In the genomic region with DNA sequence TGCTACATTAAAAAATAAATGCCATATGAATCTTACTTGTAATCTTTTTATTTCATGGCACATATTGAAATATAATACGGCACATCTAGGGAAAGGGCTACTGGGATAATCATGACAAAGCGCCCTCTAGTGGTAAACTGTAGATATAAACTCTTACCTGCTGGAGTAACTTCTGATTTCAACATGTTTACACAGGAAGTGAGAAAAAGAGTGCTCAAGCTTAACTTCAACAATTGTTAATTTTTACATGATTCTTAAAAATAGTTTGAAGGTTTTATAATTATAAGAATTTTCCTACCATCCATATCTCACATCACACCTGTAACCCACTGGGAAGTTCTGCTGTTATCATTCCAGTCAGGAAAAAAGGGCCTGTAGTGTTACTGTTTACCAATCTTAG, we compare ENCODE assay signal across 8 cellular contexts. TPM values are rescaled to one million over a fixed set of nuclear protein-coding genes. Genes with fewer than 3 reads are reported as not detected.
DNase-seq lines count a peak whose midpoint lies in the region; ATAC-seq and TF ChIP-seq lines count a peak whose summit lies in the region.

No MANE protein-coding gene starts in this region.

- no peak overlapping the region for H3K4me3 Mint-ChIP-seq in Caco-2 (ENCODE audit: unreplicated experiment)

- peaks cover 11% of the 10 kb centered on the region; the same call in 1 of the 2 replicates for H3K4me1 ChIP-seq in Caco-2

- no peaks in the 10 kb centered on the region for H3K4me1 Mint-ChIP-seq in Caco-2 (ENCODE audit: low read depth, unreplicated experiment)

- DNase-seq in Caco-2, result peak in 1 of 2 experiments; percentile 67
- peak; percentile 80 for DNase-seq in NCI-H1417 treated with DMSO at 0.1 percent for 48 hours (lab: John Stamatoyannopoulos, UW)
- DNase-seq in SK-N-DZ (ENCODE audit: low spot score), result peak; percentile 55
- peak; percentile 68 to 80 for DNase-seq in erythroblast (lab: John Stamatoyannopoulos, UW)
- peak; percentile 19 for DNase-seq in non-pigmented ciliary epithelial cell (ENCODE audit: low read depth)
- DNase-seq in HuH-7 (ENCODE audit: low spot score), result no peak

- no peaks in the 10 kb centered on the region for H3K36me3 ChIP-seq in Caco-2 (ENCODE audit: control insufficient read depth, insufficient read depth, low read length)

- H3K9me3 ChIP-seq in Caco-2, result no peaks in the 10 kb centered on the region

- H3K36me3 Mint-ChIP-seq in Caco-2 (ENCODE audit: insufficient read depth, unreplicated experiment), result no peaks in the 10 kb centered on the region

- no peaks in the 10 kb centered on the region for H3K9me3 Mint-ChIP-seq in Caco-2 (ENCODE audit: unreplicated experiment)

- intact Hi-C loops in Caco-2 (cut with micrococcal nuclease; ENCODE audit: unreplicated experiment), result loop anchor here (1.0 to 5.0 kb wide), 4 partner anchors 19 to 391 kb away; a partner anchor contains a TSS

- CTCF ChIA-PET in Caco-2 (lab: Charles Lee), result interaction anchor here (1.4 kb wide), 1 partner anchor 49 kb away, joined by 6 read pairs; no protein-coding TSS in a partner anchor

- TF ChIP-seq CTCF in Caco-2 (IDR thresholded peaks at IDR 0.05; ENCODE audit: insufficient read depth in 1 of 2, low read depth in 1 of 2, low read length in 1 of 2, severe bottlenecking in 1 of 2, unreplicated experiment in 1 of 2), result peak; percentile 60 to 66

- peak; percentile 22 for ATAC-seq in GM21381 (IDR thresholded peaks at IDR 0.05; ENCODE audit: unreplicated experiment)
- no peak for ATAC-seq in HG02852 (IDR thresholded peaks at IDR 0.05; ENCODE audit: unreplicated experiment)

- POLR2A ChIA-PET in Caco-2 (lab: Charles Lee), result no interaction called here

- H3K27me3 Mint-ChIP-seq in Caco-2 (ENCODE audit: insufficient read depth, unreplicated experiment), result no peaks in the 10 kb centered on the region

- no peaks in the 10 kb centered on the region for H3K27me3 ChIP-seq in Caco-2 (replicated peaks; ENCODE audit: control insufficient read depth, insufficient read depth, low read length)

- no peak for TF ChIP-seq POLR2A in erythroblast (IDR thresholded peaks at IDR 0.05; ENCODE audit: low read length)

- no peak overlapping the region for H3K4me3 ChIP-seq in Caco-2 (ENCODE audit: low read depth, low read length)

- no peak overlapping the region for H3K27ac Mint-ChIP-seq in Caco-2 (ENCODE audit: unreplicated experiment)

- BruUV-seq in Caco-2 (replicated peaks; lab: Mats Ljungman, UMichigan), result no TSS peak

RNA-seq across cellular contexts. Expression of a gene that starts 2.0 kb away (rescaled TPM):
- total RNA-seq in Caco-2 (2022), result 2.1 and 4.4 TPM in 2 replicates
- polyA plus RNA-seq in SK-N-DZ (2014; cell fraction: cytosol; rRNA removed), result 1.1 TPM in 1 of 2 replicates, not detected in the other
- polyA plus RNA-seq in SK-N-DZ (2014; cell fraction: nucleus; rRNA removed), result not detected in 2 replicates

RNA-seq across cellular contexts. Expression of a gene that starts 3.9 kb away (rescaled TPM):
- total RNA-seq in Caco-2 (2022), result 38.7 and 40.3 TPM in 2 replicates
- 16.6 and 18.1 TPM in 2 replicates for polyA plus RNA-seq in SK-N-DZ (2014; cell fraction: cytosol; rRNA removed)
- 32.1 and 52.6 TPM in 2 replicates for polyA plus RNA-seq in SK-N-DZ (2014; cell fraction: nucleus; rRNA removed)
